ENCODE assay signal across 1 cellular context in the genomic region with DNA sequence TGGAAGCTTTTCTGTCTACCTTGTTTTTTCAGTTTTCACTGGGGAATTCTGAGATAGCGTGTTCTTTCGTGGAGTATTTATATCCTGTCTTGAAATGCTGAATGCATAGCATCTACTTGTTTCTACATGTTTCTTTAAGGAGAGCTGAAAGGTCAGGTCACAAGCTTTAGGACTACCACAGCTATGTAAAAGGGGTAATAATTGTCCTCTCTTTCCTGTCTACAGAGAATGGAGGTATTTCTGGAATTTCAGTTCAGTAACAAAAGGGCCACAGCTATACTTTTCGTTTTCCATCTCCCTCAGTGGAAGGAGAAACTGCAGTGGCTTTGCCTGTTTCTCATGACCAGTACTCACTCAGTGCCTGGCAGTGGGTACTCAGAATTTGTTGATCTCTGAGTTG.
TF ChIP-seq lines count a peak whose summit lies in the region.

No MANE protein-coding gene starts in this region.

TF ChIP-seq in GM23338, 12 proteins besides CTCF, POLR2A, EP300 and RAD21:
- TF ChIP-seq CREB1 (CRISPR knock-in tag; IDR thresholded peaks at IDR 0.05; ENCODE audit: low read depth), result no peak
- TF ChIP-seq POLR2AphosphoS5 (IDR thresholded peaks at IDR 0.05; ENCODE audit: low read depth), result no peak
- TF ChIP-seq STAT1 (IDR thresholded peaks at IDR 0.05; ENCODE audit: unreplicated experiment), result no peak
- TF ChIP-seq ZNF114 (CRISPR knock-in tag; IDR thresholded peaks at IDR 0.05), result no peak
- TF ChIP-seq EZH2phosphoT487 (IDR thresholded peaks at IDR 0.05; ENCODE audit: unreplicated experiment), result no peak
- TF ChIP-seq, protein P1, sequence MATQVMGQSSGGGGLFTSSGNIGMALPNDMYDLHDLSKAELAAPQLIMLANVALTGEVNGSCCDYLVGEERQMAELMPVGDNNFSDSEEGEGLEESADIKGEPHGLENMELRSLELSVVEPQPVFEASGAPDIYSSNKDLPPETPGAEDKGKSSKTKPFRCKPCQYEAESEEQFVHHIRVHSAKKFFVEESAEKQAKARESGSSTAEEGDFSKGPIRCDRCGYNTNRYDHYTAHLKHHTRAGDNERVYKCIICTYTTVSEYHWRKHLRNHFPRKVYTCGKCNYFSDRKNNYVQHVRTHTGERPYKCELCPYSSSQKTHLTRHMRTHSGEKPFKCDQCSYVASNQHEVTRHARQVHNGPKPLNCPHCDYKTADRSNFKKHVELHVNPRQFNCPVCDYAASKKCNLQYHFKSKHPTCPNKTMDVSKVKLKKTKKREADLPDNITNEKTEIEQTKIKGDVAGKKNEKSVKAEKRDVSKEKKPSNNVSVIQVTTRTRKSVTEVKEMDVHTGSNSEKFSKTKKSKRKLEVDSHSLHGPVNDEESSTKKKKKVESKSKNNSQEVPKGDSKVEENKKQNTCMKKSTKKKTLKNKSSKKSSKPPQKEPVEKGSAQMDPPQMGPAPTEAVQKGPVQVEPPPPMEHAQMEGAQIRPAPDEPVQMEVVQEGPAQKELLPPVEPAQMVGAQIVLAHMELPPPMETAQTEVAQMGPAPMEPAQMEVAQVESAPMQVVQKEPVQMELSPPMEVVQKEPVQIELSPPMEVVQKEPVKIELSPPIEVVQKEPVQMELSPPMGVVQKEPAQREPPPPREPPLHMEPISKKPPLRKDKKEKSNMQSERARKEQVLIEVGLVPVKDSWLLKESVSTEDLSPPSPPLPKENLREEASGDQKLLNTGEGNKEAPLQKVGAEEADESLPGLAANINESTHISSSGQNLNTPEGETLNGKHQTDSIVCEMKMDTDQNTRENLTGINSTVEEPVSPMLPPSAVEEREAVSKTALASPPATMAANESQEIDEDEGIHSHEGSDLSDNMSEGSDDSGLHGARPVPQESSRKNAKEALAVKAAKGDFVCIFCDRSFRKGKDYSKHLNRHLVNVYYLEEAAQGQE (IDR thresholded peaks at IDR 0.05; ENCODE audit: unreplicated experiment), result no peak
- TF ChIP-seq ZNF331 (CRISPR knock-in tag; IDR thresholded peaks at IDR 0.05; ENCODE audit: low read depth), result no peak
TF ChIP-seq in GM23338: peak in this region for 0.
